8 cellular contexts compared by ENCODE assay signal in genomic region chr10:73117976-73118743, GRCh38. TPM values are rescaled to one million over a fixed set of nuclear protein-coding genes. Genes with fewer than 3 reads are reported as not detected.
DNase-seq lines count a peak whose midpoint lies in the region; ATAC-seq and TF ChIP-seq lines count a peak whose summit lies in the region.

No MANE protein-coding gene starts in this region.

- peak overlapping the region; percentile 65 for H3K27ac ChIP-seq in KMS-11
- peak overlapping the region in 2 of 4 donors; percentile 41 to 51 for H3K27ac ChIP-seq in gastroesophageal sphincter

- H3K36me3 ChIP-seq in KMS-11 (ENCODE audit: insufficient read depth) (no peaks in the 10 kb centered on the region), gastroesophageal sphincter (peaks cover 0 to 42% of the 10 kb centered on the region in 2 donors)

- H3K27me3 ChIP-seq in KMS-11 (ENCODE audit: insufficient read depth, low read depth) (no peaks in the 10 kb centered on the region), gastroesophageal sphincter (no peaks in the 10 kb centered on the region)

- TF ChIP-seq POLR2A in gastroesophageal sphincter (IDR thresholded peaks at IDR 0.05), result no peak

- TF ChIP-seq EP300 in gastroesophageal sphincter (IDR thresholded peaks at IDR 0.05), result no peak

- TF ChIP-seq CTCF in KMS-11 (conservative IDR thresholded peaks at IDR 0.05; ENCODE audit: low read depth, low read length) (no peak), fibroblast of mammary gland (conservative IDR thresholded peaks at IDR 0.05; ENCODE audit: control insufficient read depth, insufficient read depth, low read depth, low read length) (no peak), gastroesophageal sphincter (IDR thresholded peaks at IDR 0.05) (no peak)

- no peaks in the 10 kb centered on the region for H3K79me2 ChIP-seq in KMS-11 (ENCODE audit: insufficient read depth, low read depth)

- H3K4me3 ChIP-seq in GM08714 (ENCODE audit: low read length) (peak overlapping the region; percentile 30; the same call in 1 of the 2 replicates), KMS-11 (IDR thresholded peaks at IDR 0.05; ENCODE audit: insufficient read depth, low read depth, low read length) (no peak overlapping the region), fibroblast of mammary gland (ENCODE audit: control insufficient read depth, low read depth, low read length) (no peak overlapping the region), gastroesophageal sphincter (no peak overlapping the region)

- peaks cover 18% of the 10 kb centered on the region for H3K4me1 ChIP-seq in KMS-11 (ENCODE audit: low read depth, poor library complexity, severe bottlenecking)
- peaks cover 0 to 11% (median 0%) of the 10 kb centered on the region in 3 donors for H3K4me1 ChIP-seq in gastroesophageal sphincter

- 36 to 58% methylated on average over 3 to 4 of the region's 5 CpGs for WGBS in gastroesophageal sphincter (ENCODE audit: low coverage in 1 of 2), 2 donors

- DNase-seq in fibroblast of mammary gland (ENCODE audit: low read depth) (peak; percentile 76), HK-2 (ENCODE audit: unreplicated experiment) (no peak), hippocampal formation (lab: John Stamatoyannopoulos, UW) (no peak), cortex of kidney (lab: John Stamatoyannopoulos, UW) (no peak)

- no peaks in the 10 kb centered on the region for H3K9me3 ChIP-seq in gastroesophageal sphincter

- H2AFZ ChIP-seq in KMS-11 (ENCODE audit: low read depth), result no peak overlapping the region

- H3K4me2 ChIP-seq in KMS-11, result peak overlapping the region; percentile 95

- peak overlapping the region; percentile 8; the same call in 1 of the 2 replicates for H3K9ac ChIP-seq in KMS-11

- no peaks in the 10 kb centered on the region for H4K20me1 ChIP-seq in KMS-11 (ENCODE audit: insufficient read depth)

- ATAC-seq in GM21717 (IDR thresholded peaks at IDR 0.05; ENCODE audit: unreplicated experiment) (peak; percentile 69), gastroesophageal sphincter (no peak)

RNA-seq across cellular contexts. Expression of gene NUDT13, which starts 7.9 kb away (rescaled TPM):
- total RNA-seq in gastroesophageal sphincter, result 1 to 10 TPM; 1.1 to 4.6 (median 3.9) TPM

RNA-seq across cellular contexts. Expression of gene P4HA1, which starts 21.5 kb away (rescaled TPM):
- 10 to 100 TPM; 23.3 to 36.2 (median 30.4) TPM for total RNA-seq in gastroesophageal sphincter

RNA-seq across cellular contexts. Expression of gene ECD, which starts 49.6 kb away (rescaled TPM):
- 10 to 100 TPM; 27.3 to 35.0 (median 30.5) TPM for total RNA-seq in gastroesophageal sphincter

RNA-seq across cellular contexts. Expression of gene FAM149B1, which starts 49.8 kb away (rescaled TPM):
- total RNA-seq in gastroesophageal sphincter, result 10 to 100 TPM; 10.9 to 16.2 (median 15.2) TPM
